ENCODE assay signal across 27 cellular contexts in genomic region chr21:19510057-19510456, GRCh38.
"Had no signal": no experiment of that assay in that cellular context is flagged by ENCODE, and none has a peak within 500 bp of the region (broad histone marks: within the 10 kb centered on the region; RNA-seq: fewer than 3 reads in every experiment).

No MANE protein-coding gene starts in this region.

- H3K27ac Mint-ChIP-seq: activated CD4-positive, alpha-beta memory T cell treated with anti-CD3 and anti-CD28 coated beads, Interleukin-2, amount 10 ng/mL, durations not matched to agents 7 days and 5 days; activated CD4-positive, alpha-beta T cell treated with anti-CD3 and anti-CD28 coated beads, Interleukin-2, amount 10 ng/mL, durations not matched to agents 7 days and 5 days; activated naive CD8-positive, alpha-beta T cell; activated T-helper 17 cell treated with anti-CD3 and anti-CD28 coated beads, Interleukin-2, amount 50 U/mL, for 72 hours; dendritic cell treated with granulocyte-macrophage colony-stimulating factor and Interleukin-4, amounts not matched to agents 40 ng/mL and 50 ng/mL, for 4 days; endodermal cell; WTC11 had no signal

- H3K27ac ChIP-seq: brain microvascular endothelial cell, coronary artery, dorsolateral prefrontal cortex, VCaP had no signal

- H3K36me3 ChIP-seq: brain microvascular endothelial cell had no signal

- H3K36me3 Mint-ChIP-seq: activated naive CD8-positive, alpha-beta T cell had no signal

- H3K27me3 ChIP-seq: brain microvascular endothelial cell, dorsolateral prefrontal cortex had no signal

- ATAC-seq: activated T-cell treated with anti-CD3 and anti-CD28 coated beads, Interleukin-2, amount 50 U/mL, for 4 hours; activated T-helper 17 cell treated with anti-CD3 and anti-CD28 coated beads, Interleukin-2, amount 50 U/mL, for 72 hours; esophagus mucosa had no signal

- H3K4me3 ChIP-seq: coronary artery, dorsolateral prefrontal cortex had no signal

- H3K4me3 Mint-ChIP-seq: activated CD4-positive, alpha-beta memory T cell treated with anti-CD3 and anti-CD28 coated beads, Interleukin-2, amount 10 ng/mL, durations not matched to agents 7 days and 5 days; activated CD4-positive, alpha-beta T cell treated with anti-CD3 and anti-CD28 coated beads, Interleukin-2, amount 10 ng/mL, durations not matched to agents 7 days and 5 days; activated naive CD8-positive, alpha-beta T cell; activated T-cell treated with anti-CD3 and anti-CD28 coated beads, Interleukin-2, amount 50 U/mL, for 4 hours; activated T-helper 17 cell treated with anti-CD3 and anti-CD28 coated beads, Interleukin-2, amount 50 U/mL, for 72 hours; central memory CD8-positive, alpha-beta T cell; dendritic cell treated with granulocyte-macrophage colony-stimulating factor and Interleukin-4, amounts not matched to agents 40 ng/mL and 50 ng/mL, for 4 days; endodermal cell; WTC11 had no signal

- DNase-seq: activated CD4-positive, alpha-beta memory T cell treated with anti-CD3 and anti-CD28 coated beads, Interleukin-2, amount 10 ng/mL, durations not matched to agents 7 days and 5 days; activated CD4-positive, alpha-beta T cell treated with anti-CD3 and anti-CD28 coated beads for 1 hour; activated CD4-positive, alpha-beta T cell treated with anti-CD3 and anti-CD28 coated beads for 4 hours; activated CD4-positive, alpha-beta T cell treated with anti-CD3 and anti-CD28 coated beads, Interleukin-2, amount 10 ng/mL, durations not matched to agents 7 days and 5 days; activated CD4-positive, alpha-beta T cell treated with anti-CD3 and anti-CD28 coated beads, Interleukin-2, amount 50 U/mL, for 4 hours; activated effector memory CD4-positive, alpha-beta T cell treated with Interleukin-2 at 50 U/mL for 16 hours; activated gamma-delta T cell treated with Interleukin-2 at 50 U/mL for 16 hours; activated naive CD4-positive, alpha-beta T cell treated with anti-CD3 and anti-CD28 coated beads, Interleukin-2, amount 50 U/mL, for 16 hours; activated naive CD4-positive, alpha-beta T cell treated with Interleukin-2 at 50 U/mL for 16 hours; activated T-cell treated with anti-CD3 and anti-CD28 coated beads, Interleukin-2, amount 50 U/mL, for 4 hours; amniotic stem cell; anterior cingulate cortex; brain microvascular endothelial cell; dorsolateral prefrontal cortex; effector memory CD4-positive, alpha-beta T cell; endodermal cell; foreskin fibroblast; head of caudate nucleus; T-helper 2 cell had no signal

- H3K4me1 Mint-ChIP-seq: activated CD4-positive, alpha-beta memory T cell treated with anti-CD3 and anti-CD28 coated beads, Interleukin-2, amount 10 ng/mL, durations not matched to agents 7 days and 5 days; activated CD4-positive, alpha-beta T cell treated with anti-CD3 and anti-CD28 coated beads, Interleukin-2, amount 10 ng/mL, durations not matched to agents 7 days and 5 days; activated T-helper 17 cell treated with anti-CD3 and anti-CD28 coated beads, Interleukin-2, amount 50 U/mL, for 72 hours; central memory CD8-positive, alpha-beta T cell; endodermal cell had no signal

- H3K27me3 Mint-ChIP-seq: activated CD4-positive, alpha-beta memory T cell treated with anti-CD3 and anti-CD28 coated beads, Interleukin-2, amount 10 ng/mL, durations not matched to agents 7 days and 5 days; activated CD4-positive, alpha-beta T cell treated with anti-CD3 and anti-CD28 coated beads, Interleukin-2, amount 10 ng/mL, durations not matched to agents 7 days and 5 days; activated naive CD8-positive, alpha-beta T cell; activated T-helper 17 cell treated with anti-CD3 and anti-CD28 coated beads, Interleukin-2, amount 50 U/mL, for 72 hours; central memory CD8-positive, alpha-beta T cell; dendritic cell treated with granulocyte-macrophage colony-stimulating factor and Interleukin-4, amounts not matched to agents 40 ng/mL and 50 ng/mL, for 4 days had no signal
